Comparison of ENCODE assay signal across 1 cellular context in the genomic region with DNA sequence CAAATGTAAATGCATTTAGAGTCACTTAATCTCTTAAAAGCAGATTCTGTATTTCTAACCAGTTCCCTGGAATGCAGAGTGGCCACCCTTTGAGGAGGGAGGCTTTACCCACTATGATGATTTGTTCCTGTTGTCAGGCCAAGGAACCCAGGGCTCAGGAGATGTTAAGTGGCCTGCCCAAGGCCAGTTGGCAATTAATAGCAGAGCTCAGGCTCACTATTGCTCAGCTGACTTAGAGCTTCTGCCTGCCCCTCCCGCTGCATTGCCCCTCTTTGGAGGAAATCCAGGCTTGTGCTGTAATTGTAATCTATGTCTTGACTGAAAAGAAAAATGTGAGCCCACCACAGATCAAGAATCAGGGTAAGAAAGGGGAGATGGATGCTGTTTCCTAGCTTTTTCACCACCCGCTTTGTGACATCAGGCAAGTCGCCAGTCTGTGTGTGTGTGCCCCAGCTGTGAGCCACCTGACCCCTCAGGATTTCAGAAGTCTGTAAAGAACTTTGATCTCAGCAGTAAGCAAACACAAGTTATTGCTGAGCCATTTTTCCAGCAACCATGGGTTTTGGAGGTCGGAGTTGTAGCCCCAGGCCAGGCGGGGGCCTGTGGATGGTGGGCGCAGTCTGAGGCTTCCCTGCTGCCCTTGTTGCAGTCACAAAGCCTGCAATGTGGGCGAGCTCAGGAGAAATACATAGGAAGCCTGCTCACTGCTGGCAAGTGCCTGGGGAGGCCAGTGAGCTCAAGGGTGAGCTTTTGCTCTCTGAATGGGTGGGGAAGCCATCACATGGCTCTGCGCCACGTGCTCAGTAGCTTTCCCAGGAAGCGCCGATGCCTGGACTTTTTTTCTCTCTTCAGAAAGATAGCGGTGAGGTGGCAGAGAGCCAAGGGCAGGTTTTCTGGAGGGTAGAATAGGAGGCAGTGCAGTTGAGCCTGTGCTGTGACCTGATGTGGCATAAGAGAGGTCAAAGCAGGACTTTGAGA.
TF ChIP-seq lines count a peak whose summit lies in the region.

No MANE protein-coding gene starts in this region.

TF ChIP-seq in HepG2, 621 proteins besides CTCF, POLR2A, EP300 and RAD21 (continued from another document and continues in another):
- TF ChIP-seq, protein P1, sequence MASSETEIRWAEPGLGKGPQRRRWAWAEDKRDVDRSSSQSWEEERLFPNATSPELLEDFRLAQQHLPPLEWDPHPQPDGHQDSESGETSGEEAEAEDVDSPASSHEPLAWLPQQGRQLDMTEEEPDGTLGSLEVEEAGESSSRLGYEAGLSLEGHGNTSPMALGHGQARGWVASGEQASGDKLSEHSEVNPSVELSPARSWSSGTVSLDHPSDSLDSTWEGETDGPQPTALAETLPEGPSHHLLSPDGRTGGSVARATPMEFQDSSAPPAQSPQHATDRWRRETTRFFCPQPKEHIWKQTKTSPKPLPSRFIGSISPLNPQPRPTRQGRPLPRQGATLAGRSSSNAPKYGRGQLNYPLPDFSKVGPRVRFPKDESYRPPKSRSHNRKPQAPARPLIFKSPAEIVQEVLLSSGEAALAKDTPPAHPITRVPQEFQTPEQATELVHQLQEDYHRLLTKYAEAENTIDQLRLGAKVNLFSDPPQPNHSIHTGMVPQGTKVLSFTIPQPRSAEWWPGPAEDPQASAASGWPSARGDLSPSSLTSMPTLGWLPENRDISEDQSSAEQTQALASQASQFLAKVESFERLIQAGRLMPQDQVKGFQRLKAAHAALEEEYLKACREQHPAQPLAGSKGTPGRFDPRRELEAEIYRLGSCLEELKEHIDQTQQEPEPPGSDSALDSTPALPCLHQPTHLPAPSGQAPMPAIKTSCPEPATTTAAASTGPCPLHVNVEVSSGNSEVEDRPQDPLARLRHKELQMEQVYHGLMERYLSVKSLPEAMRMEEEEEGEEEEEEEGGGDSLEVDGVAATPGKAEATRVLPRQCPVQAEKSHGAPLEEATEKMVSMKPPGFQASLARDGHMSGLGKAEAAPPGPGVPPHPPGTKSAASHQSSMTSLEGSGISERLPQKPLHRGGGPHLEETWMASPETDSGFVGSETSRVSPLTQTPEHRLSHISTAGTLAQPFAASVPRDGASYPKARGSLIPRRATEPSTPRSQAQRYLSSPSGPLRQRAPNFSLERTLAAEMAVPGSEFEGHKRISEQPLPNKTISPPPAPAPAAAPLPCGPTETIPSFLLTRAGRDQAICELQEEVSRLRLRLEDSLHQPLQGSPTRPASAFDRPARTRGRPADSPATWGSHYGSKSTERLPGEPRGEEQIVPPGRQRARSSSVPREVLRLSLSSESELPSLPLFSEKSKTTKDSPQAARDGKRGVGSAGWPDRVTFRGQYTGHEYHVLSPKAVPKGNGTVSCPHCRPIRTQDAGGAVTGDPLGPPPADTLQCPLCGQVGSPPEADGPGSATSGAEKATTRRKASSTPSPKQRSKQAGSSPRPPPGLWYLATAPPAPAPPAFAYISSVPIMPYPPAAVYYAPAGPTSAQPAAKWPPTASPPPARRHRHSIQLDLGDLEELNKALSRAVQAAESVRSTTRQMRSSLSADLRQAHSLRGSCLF (CRISPR knock-in tag; IDR thresholded peaks at IDR 0.05; ENCODE audit: borderline replicate concordance): peak; percentile 66; the same call in 1 of the 2 replicates
- TF ChIP-seq SP140L (CRISPR knock-in tag; IDR thresholded peaks at IDR 0.05; ENCODE audit: borderline replicate concordance) (0 out of 2 replicates have a peak, but pooled peaks have one; percentile 28), ZNF382 (CRISPR knock-in tag; IDR thresholded peaks at IDR 0.05; ENCODE audit: borderline replicate concordance) (no peak), REXO4 (CRISPR knock-in tag; IDR thresholded peaks at IDR 0.05; ENCODE audit: borderline replicate concordance) (no peak), ZNF891 (CRISPR knock-in tag; IDR thresholded peaks at IDR 0.05) (peak; percentile 74; the same call in 1 of the 2 replicates), AGO1 (IDR thresholded peaks at IDR 0.05; ENCODE audit: low read depth, low read length, poor library complexity, severe bottlenecking) (no peak), KDM1A (CRISPR knock-in tag; IDR thresholded peaks at IDR 0.05) (no peak), RORA (CRISPR knock-in tag; IDR thresholded peaks at IDR 0.05) (peak; percentile 84; the same call in 1 of the 2 replicates), ZNF543 (CRISPR knock-in tag; IDR thresholded peaks at IDR 0.05) (peak; percentile 95), IKZF1 (IDR thresholded peaks at IDR 0.05) (no peak), IRF2 (CRISPR knock-in tag; IDR thresholded peaks at IDR 0.05) (peak; percentile 19; the same call in 1 of the 2 replicates), POGZ (CRISPR knock-in tag; IDR thresholded peaks at IDR 0.05) (peak; percentile 85), KDM6A (CRISPR knock-in tag; IDR thresholded peaks at IDR 0.05; ENCODE audit: low read depth) (peak; percentile 64; the same call in 1 of the 2 replicates), MATR3 (CRISPR knock-in tag; IDR thresholded peaks at IDR 0.05) (no peak), SAFB2 (CRISPR knock-in tag; IDR thresholded peaks at IDR 0.05; ENCODE audit: borderline replicate concordance, low read depth) (no peak; the same call in 1 of the 2 replicates), NR2C2 (CRISPR knock-in tag; IDR thresholded peaks at IDR 0.05; ENCODE audit: borderline replicate concordance) (peak; percentile 68), KLF16 (CRISPR knock-in tag; IDR thresholded peaks at IDR 0.05) (peak in 1 of 2 experiments; percentile 43; a peak in 2 of 4 replicates), GATAD1 (CRISPR knock-in tag; IDR thresholded peaks at IDR 0.05) (no peak), ZNF83 (CRISPR knock-in tag; IDR thresholded peaks at IDR 0.05; ENCODE audit: borderline replicate concordance) (no peak), ZFP37 (CRISPR knock-in tag; IDR thresholded peaks at IDR 0.05; ENCODE audit: borderline replicate concordance) (peak; percentile 85; the same call in 1 of the 2 replicates), CHCHD3 (CRISPR knock-in tag; IDR thresholded peaks at IDR 0.05) (no peak), SP1 (IDR thresholded peaks at IDR 0.05) (no peak), SP1 (CRISPR knock-in tag; IDR thresholded peaks at IDR 0.05) (0 out of 2 replicates have a peak, but pooled peaks have one; percentile 13), ZSCAN25 (CRISPR knock-in tag; IDR thresholded peaks at IDR 0.05) (peak; percentile 77; the same call in 1 of the 2 replicates), ZNF709 (CRISPR knock-in tag; IDR thresholded peaks at IDR 0.05) (peak; percentile 60; the same call in 1 of the 2 replicates), ZNF33B (CRISPR knock-in tag; IDR thresholded peaks at IDR 0.05) (peak; percentile 74; the same call in 1 of the 2 replicates)
- TF ChIP-seq, protein P2, sequence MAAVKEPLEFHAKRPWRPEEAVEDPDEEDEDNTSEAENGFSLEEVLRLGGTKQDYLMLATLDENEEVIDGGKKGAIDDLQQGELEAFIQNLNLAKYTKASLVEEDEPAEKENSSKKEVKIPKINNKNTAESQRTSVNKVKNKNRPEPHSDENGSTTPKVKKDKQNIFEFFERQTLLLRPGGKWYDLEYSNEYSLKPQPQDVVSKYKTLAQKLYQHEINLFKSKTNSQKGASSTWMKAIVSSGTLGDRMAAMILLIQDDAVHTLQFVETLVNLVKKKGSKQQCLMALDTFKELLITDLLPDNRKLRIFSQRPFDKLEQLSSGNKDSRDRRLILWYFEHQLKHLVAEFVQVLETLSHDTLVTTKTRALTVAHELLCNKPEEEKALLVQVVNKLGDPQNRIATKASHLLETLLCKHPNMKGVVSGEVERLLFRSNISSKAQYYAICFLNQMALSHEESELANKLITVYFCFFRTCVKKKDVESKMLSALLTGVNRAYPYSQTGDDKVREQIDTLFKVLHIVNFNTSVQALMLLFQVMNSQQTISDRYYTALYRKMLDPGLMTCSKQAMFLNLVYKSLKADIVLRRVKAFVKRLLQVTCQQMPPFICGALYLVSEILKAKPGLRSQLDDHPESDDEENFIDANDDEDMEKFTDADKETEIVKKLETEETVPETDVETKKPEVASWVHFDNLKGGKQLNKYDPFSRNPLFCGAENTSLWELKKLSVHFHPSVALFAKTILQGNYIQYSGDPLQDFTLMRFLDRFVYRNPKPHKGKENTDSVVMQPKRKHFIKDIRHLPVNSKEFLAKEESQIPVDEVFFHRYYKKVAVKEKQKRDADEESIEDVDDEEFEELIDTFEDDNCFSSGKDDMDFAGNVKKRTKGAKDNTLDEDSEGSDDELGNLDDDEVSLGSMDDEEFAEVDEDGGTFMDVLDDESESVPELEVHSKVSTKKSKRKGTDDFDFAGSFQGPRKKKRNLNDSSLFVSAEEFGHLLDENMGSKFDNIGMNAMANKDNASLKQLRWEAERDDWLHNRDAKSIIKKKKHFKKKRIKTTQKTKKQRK (IDR thresholded peaks at IDR 0.05; ENCODE audit: low read length): no peak
- TF ChIP-seq, protein P3, sequence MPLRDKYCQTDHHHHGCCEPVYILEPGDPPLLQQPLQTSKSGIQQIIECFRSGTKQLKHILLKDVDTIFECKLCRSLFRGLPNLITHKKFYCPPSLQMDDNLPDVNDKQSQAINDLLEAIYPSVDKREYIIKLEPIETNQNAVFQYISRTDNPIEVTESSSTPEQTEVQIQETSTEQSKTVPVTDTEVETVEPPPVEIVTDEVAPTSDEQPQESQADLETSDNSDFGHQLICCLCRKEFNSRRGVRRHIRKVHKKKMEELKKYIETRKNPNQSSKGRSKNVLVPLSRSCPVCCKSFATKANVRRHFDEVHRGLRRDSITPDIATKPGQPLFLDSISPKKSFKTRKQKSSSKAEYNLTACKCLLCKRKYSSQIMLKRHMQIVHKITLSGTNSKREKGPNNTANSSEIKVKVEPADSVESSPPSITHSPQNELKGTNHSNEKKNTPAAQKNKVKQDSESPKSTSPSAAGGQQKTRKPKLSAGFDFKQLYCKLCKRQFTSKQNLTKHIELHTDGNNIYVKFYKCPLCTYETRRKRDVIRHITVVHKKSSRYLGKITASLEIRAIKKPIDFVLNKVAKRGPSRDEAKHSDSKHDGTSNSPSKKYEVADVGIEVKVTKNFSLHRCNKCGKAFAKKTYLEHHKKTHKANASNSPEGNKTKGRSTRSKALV (CRISPR knock-in tag; IDR thresholded peaks at IDR 0.05): 0 out of 2 replicates have a peak, but pooled peaks have one; percentile 88
- TF ChIP-seq, protein P4, sequence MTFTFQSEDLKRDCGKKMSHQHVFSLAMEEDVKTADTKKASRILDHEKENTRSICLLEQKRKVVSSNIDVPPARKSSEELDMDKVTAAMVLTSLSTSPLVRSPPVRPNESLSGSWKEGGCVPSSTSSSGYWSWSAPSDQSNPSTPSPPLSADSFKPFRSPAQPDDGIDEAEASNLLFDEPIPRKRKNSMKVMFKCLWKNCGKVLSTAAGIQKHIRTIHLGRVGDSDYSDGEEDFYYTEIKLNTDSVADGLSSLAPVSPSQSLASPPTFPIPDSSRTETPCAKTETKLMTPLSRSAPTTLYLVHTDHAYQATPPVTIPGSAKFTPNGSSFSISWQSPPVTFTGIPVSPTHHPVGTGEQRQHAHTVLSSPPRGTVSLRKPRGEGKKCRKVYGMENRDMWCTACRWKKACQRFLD (CRISPR knock-in tag; IDR thresholded peaks at IDR 0.05; ENCODE audit: borderline replicate concordance): peak; percentile 85; the same call in 1 of the 2 replicates
- TF ChIP-seq, protein P5, sequence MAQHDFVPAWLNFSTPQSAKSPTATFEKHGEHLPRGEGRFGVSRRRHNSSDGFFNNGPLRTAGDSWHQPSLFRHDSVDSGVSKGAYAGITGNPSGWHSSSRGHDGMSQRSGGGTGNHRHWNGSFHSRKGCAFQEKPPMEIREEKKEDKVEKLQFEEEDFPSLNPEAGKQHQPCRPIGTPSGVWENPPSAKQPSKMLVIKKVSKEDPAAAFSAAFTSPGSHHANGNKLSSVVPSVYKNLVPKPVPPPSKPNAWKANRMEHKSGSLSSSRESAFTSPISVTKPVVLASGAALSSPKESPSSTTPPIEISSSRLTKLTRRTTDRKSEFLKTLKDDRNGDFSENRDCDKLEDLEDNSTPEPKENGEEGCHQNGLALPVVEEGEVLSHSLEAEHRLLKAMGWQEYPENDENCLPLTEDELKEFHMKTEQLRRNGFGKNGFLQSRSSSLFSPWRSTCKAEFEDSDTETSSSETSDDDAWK (CRISPR knock-in tag; IDR thresholded peaks at IDR 0.05): no peak
- TF ChIP-seq, protein P6, sequence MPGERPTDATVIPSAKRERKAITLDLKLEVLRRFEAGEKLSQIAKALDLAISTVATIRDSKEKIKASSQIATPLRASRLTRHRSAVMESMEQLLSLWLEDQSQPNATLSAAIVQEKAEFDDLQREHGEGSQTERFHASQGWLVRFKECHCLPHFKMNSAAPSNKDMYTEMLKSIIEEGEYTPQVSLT (CRISPR knock-in tag; IDR thresholded peaks at IDR 0.05; ENCODE audit: borderline replicate concordance, low read depth): no peak
- TF ChIP-seq, protein P7, sequence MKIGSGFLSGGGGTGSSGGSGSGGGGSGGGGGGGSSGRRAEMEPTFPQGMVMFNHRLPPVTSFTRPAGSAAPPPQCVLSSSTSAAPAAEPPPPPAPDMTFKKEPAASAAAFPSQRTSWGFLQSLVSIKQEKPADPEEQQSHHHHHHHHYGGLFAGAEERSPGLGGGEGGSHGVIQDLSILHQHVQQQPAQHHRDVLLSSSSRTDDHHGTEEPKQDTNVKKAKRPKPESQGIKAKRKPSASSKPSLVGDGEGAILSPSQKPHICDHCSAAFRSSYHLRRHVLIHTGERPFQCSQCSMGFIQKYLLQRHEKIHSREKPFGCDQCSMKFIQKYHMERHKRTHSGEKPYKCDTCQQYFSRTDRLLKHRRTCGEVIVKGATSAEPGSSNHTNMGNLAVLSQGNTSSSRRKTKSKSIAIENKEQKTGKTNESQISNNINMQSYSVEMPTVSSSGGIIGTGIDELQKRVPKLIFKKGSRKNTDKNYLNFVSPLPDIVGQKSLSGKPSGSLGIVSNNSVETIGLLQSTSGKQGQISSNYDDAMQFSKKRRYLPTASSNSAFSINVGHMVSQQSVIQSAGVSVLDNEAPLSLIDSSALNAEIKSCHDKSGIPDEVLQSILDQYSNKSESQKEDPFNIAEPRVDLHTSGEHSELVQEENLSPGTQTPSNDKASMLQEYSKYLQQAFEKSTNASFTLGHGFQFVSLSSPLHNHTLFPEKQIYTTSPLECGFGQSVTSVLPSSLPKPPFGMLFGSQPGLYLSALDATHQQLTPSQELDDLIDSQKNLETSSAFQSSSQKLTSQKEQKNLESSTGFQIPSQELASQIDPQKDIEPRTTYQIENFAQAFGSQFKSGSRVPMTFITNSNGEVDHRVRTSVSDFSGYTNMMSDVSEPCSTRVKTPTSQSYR (CRISPR knock-in tag; IDR thresholded peaks at IDR 0.05; ENCODE audit: borderline replicate concordance): no peak; the same call in 1 of the 2 replicates
- TF ChIP-seq, protein P8, sequence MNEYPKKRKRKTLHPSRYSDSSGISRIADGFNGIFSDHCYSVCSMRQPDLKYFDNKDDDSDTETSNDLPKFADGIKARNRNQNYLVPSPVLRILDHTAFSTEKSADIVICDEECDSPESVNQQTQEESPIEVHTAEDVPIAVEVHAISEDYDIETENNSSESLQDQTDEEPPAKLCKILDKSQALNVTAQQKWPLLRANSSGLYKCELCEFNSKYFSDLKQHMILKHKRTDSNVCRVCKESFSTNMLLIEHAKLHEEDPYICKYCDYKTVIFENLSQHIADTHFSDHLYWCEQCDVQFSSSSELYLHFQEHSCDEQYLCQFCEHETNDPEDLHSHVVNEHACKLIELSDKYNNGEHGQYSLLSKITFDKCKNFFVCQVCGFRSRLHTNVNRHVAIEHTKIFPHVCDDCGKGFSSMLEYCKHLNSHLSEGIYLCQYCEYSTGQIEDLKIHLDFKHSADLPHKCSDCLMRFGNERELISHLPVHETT (CRISPR knock-in tag; conservative IDR thresholded peaks at IDR 0.05): 0 out of 2 replicates have a peak, but pooled peaks have one; percentile 21
